Comparison of ENCODE assay signal across 2 cellular contexts in the genomic region with DNA sequence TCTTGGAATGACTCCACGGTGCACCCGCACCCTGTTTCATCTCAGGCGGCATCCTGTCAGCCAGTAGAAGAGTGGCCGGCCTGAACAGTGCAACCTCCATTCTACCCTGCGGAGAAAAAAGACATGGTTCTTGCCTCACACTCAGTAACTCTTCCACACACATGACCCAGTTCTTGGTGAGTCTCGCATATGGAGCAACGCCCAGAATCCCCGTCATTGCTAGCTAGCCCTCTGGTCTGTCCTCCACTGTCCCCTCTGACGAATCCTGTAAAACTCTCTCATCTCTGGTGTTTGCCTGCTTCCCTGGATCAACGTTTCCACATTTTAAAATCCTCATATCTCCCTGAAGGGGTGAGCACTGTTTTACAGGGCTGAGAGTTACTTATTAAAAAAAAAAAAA.
TF ChIP-seq lines count a peak whose summit lies in the region.

No MANE protein-coding gene starts in this region.

TF ChIP-seq in GM23338, 12 proteins besides CTCF, POLR2A, EP300 and RAD21:
- no peak for TF ChIP-seq POLR2AphosphoS5 (IDR thresholded peaks at IDR 0.05; ENCODE audit: low read depth)
- no peak for TF ChIP-seq EZH2phosphoT487 (IDR thresholded peaks at IDR 0.05; ENCODE audit: unreplicated experiment)
- TF ChIP-seq ZNF331 (CRISPR knock-in tag; IDR thresholded peaks at IDR 0.05; ENCODE audit: low read depth), result no peak
- TF ChIP-seq, protein P1, sequence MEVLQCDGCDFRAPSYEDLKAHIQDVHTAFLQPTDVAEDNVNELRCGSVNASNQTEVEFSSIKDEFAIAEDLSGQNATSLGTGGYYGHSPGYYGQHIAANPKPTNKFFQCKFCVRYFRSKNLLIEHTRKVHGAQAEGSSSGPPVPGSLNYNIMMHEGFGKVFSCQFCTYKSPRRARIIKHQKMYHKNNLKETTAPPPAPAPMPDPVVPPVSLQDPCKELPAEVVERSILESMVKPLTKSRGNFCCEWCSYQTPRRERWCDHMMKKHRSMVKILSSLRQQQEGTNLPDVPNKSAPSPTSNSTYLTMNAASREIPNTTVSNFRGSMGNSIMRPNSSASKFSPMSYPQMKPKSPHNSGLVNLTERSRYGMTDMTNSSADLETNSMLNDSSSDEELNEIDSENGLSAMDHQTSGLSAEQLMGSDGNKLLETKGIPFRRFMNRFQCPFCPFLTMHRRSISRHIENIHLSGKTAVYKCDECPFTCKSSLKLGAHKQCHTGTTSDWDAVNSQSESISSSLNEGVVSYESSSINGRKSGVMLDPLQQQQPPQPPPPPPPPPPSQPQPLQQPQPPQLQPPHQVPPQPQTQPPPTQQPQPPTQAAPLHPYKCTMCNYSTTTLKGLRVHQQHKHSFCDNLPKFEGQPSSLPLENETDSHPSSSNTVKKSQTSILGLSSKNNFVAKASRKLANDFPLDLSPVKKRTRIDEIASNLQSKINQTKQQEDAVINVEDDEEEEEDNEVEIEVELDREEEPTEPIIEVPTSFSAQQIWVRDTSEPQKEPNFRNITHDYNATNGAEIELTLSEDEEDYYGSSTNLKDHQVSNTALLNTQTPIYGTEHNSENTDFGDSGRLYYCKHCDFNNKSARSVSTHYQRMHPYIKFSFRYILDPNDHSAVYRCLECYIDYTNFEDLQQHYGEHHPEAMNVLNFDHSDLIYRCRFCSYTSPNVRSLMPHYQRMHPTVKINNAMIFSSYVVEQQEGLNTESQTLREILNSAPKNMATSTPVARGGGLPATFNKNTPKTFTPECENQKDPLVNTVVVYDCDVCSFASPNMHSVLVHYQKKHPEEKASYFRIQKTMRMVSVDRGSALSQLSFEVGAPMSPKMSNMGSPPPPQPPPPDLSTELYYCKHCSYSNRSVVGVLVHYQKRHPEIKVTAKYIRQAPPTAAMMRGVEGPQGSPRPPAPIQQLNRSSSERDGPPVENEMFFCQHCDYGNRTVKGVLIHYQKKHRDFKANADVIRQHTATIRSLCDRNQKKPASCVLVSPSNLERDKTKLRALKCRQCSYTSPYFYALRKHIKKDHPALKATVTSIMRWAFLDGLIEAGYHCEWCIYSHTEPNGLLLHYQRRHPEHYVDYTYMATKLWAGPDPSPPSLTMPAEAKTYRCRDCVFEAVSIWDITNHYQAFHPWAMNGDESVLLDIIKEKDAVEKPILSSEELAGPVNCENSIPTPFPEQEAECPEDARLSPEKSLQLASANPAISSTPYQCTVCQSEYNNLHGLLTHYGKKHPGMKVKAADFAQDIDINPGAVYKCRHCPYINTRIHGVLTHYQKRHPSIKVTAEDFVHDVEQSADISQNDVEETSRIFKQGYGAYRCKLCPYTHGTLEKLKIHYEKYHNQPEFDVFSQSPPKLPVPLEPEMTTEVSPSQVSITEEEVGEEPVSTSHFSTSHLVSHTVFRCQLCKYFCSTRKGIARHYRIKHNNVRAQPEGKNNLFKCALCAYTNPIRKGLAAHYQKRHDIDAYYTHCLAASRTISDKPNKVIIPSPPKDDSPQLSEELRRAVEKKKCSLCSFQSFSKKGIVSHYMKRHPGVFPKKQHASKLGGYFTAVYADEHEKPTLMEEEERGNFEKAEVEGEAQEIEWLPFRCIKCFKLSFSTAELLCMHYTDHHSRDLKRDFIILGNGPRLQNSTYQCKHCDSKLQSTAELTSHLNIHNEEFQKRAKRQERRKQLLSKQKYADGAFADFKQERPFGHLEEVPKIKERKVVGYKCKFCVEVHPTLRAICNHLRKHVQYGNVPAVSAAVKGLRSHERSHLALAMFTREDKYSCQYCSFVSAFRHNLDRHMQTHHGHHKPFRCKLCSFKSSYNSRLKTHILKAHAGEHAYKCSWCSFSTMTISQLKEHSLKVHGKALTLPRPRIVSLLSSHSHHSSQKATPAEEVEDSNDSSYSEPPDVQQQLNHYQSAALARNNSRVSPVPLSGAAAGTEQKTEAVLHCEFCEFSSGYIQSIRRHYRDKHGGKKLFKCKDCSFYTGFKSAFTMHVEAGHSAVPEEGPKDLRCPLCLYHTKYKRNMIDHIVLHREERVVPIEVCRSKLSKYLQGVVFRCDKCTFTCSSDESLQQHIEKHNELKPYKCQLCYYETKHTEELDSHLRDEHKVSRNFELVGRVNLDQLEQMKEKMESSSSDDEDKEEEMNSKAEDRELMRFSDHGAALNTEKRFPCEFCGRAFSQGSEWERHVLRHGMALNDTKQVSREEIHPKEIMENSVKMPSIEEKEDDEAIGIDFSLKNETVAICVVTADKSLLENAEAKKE (CRISPR knock-in tag; IDR thresholded peaks at IDR 0.05), result no peak
- TF ChIP-seq, protein P2, sequence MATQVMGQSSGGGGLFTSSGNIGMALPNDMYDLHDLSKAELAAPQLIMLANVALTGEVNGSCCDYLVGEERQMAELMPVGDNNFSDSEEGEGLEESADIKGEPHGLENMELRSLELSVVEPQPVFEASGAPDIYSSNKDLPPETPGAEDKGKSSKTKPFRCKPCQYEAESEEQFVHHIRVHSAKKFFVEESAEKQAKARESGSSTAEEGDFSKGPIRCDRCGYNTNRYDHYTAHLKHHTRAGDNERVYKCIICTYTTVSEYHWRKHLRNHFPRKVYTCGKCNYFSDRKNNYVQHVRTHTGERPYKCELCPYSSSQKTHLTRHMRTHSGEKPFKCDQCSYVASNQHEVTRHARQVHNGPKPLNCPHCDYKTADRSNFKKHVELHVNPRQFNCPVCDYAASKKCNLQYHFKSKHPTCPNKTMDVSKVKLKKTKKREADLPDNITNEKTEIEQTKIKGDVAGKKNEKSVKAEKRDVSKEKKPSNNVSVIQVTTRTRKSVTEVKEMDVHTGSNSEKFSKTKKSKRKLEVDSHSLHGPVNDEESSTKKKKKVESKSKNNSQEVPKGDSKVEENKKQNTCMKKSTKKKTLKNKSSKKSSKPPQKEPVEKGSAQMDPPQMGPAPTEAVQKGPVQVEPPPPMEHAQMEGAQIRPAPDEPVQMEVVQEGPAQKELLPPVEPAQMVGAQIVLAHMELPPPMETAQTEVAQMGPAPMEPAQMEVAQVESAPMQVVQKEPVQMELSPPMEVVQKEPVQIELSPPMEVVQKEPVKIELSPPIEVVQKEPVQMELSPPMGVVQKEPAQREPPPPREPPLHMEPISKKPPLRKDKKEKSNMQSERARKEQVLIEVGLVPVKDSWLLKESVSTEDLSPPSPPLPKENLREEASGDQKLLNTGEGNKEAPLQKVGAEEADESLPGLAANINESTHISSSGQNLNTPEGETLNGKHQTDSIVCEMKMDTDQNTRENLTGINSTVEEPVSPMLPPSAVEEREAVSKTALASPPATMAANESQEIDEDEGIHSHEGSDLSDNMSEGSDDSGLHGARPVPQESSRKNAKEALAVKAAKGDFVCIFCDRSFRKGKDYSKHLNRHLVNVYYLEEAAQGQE (IDR thresholded peaks at IDR 0.05; ENCODE audit: unreplicated experiment), result no peak
- TF ChIP-seq STAT1 (IDR thresholded peaks at IDR 0.05; ENCODE audit: unreplicated experiment), result no peak
- no peak for TF ChIP-seq NANOG (IDR thresholded peaks at IDR 0.05; ENCODE audit: borderline replicate concordance)
TF ChIP-seq in GM23338: peak in this region for 0.

TF ChIP-seq in K562, 482 proteins besides CTCF, POLR2A, EP300 and RAD21:
- TF ChIP-seq ZNF57 (CRISPR knock-in tag; IDR thresholded peaks at IDR 0.05) (no peak), MYNN (IDR thresholded peaks at IDR 0.05) (no peak), MYNN (CRISPR knock-in tag; IDR thresholded peaks at IDR 0.05) (no peak), RCOR1 (IDR thresholded peaks at IDR 0.05; ENCODE audit: borderline replicate concordance in 1 of 2, low read depth in 2 of 2, low read length in 2 of 2) (no peak), ZNF175 (CRISPR knock-in tag; IDR thresholded peaks at IDR 0.05; ENCODE audit: low read depth) (no peak), ARHGAP35 (IDR thresholded peaks at IDR 0.05; ENCODE audit: partially characterized antibody) (no peak), EP400 (IDR thresholded peaks at IDR 0.05) (no peak), ATF7 (IDR thresholded peaks at IDR 0.05) (no peak), HNRNPL (IDR thresholded peaks at IDR 0.05; ENCODE audit: low read depth, low read length) (no peak), NBN (IDR thresholded peaks at IDR 0.05; ENCODE audit: low read depth) (no peak), FIP1L1 (IDR thresholded peaks at IDR 0.05; ENCODE audit: low read depth, low read length, poor library complexity, severe bottlenecking) (no peak), ZNF584 (CRISPR knock-in tag; IDR thresholded peaks at IDR 0.05; ENCODE audit: low read depth) (no peak), HEY1 (CRISPR knock-in tag; IDR thresholded peaks at IDR 0.05; ENCODE audit: borderline replicate concordance) (no peak), RBM22 (IDR thresholded peaks at IDR 0.05; ENCODE audit: low read depth, low read length, poor library complexity, severe bottlenecking) (no peak), ESRRB (CRISPR knock-in tag; IDR thresholded peaks at IDR 0.05; ENCODE audit: borderline replicate concordance) (no peak), PML (IDR thresholded peaks at IDR 0.05; ENCODE audit: low read length) (no peak)
- TF ChIP-seq, protein P3, sequence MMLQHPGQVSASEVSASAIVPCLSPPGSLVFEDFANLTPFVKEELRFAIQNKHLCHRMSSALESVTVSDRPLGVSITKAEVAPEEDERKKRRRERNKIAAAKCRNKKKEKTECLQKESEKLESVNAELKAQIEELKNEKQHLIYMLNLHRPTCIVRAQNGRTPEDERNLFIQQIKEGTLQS (IDR thresholded peaks at IDR 0.05), result no peak
- TF ChIP-seq, protein P3 (CRISPR knock-in tag; conservative IDR thresholded peaks at IDR 0.05), result no peak
- TF ChIP-seq, protein P4, sequence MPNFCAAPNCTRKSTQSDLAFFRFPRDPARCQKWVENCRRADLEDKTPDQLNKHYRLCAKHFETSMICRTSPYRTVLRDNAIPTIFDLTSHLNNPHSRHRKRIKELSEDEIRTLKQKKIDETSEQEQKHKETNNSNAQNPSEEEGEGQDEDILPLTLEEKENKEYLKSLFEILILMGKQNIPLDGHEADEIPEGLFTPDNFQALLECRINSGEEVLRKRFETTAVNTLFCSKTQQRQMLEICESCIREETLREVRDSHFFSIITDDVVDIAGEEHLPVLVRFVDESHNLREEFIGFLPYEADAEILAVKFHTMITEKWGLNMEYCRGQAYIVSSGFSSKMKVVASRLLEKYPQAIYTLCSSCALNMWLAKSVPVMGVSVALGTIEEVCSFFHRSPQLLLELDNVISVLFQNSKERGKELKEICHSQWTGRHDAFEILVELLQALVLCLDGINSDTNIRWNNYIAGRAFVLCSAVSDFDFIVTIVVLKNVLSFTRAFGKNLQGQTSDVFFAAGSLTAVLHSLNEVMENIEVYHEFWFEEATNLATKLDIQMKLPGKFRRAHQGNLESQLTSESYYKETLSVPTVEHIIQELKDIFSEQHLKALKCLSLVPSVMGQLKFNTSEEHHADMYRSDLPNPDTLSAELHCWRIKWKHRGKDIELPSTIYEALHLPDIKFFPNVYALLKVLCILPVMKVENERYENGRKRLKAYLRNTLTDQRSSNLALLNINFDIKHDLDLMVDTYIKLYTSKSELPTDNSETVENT (CRISPR knock-in tag; IDR thresholded peaks at IDR 0.05), result no peak
- TF ChIP-seq, protein P5, sequence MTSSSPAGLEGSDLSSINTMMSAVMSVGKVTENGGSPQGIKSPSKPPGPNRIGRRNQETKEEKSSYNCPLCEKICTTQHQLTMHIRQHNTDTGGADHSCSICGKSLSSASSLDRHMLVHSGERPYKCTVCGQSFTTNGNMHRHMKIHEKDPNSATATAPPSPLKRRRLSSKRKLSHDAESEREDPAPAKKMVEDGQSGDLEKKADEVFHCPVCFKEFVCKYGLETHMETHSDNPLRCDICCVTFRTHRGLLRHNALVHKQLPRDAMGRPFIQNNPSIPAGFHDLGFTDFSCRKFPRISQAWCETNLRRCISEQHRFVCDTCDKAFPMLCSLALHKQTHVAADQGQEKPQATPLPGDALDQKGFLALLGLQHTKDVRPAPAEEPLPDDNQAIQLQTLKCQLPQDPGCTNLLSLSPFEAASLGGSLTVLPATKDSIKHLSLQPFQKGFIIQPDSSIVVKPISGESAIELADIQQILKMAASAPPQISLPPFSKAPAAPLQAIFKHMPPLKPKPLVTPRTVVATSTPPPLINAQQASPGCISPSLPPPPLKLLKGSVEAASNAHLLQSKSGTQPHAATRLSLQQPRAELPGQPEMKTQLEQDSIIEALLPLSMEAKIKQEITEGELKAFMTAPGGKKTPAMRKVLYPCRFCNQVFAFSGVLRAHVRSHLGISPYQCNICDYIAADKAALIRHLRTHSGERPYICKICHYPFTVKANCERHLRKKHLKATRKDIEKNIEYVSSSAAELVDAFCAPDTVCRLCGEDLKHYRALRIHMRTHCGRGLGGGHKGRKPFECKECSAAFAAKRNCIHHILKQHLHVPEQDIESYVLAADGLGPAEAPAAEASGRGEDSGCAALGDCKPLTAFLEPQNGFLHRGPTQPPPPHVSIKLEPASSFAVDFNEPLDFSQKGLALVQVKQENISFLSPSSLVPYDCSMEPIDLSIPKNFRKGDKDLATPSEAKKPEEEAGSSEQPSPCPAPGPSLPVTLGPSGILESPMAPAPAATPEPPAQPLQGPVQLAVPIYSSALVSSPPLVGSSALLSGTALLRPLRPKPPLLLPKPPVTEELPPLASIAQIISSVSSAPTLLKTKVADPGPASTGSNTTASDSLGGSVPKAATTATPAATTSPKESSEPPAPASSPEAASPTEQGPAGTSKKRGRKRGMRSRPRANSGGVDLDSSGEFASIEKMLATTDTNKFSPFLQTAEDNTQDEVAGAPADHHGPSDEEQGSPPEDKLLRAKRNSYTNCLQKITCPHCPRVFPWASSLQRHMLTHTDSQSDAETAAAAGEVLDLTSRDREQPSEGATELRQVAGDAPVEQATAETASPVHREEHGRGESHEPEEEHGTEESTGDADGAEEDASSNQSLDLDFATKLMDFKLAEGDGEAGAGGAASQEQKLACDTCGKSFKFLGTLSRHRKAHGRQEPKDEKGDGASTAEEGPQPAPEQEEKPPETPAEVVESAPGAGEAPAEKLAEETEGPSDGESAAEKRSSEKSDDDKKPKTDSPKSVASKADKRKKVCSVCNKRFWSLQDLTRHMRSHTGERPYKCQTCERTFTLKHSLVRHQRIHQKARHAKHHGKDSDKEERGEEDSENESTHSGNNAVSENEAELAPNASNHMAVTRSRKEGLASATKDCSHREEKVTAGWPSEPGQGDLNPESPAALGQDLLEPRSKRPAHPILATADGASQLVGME (CRISPR knock-in tag; IDR thresholded peaks at IDR 0.05), result no peak
- TF ChIP-seq, protein P6, sequence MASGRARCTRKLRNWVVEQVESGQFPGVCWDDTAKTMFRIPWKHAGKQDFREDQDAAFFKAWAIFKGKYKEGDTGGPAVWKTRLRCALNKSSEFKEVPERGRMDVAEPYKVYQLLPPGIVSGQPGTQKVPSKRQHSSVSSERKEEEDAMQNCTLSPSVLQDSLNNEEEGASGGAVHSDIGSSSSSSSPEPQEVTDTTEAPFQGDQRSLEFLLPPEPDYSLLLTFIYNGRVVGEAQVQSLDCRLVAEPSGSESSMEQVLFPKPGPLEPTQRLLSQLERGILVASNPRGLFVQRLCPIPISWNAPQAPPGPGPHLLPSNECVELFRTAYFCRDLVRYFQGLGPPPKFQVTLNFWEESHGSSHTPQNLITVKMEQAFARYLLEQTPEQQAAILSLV (tag; IDR thresholded peaks at IDR 0.05), result no peak
TF ChIP-seq in K562: peak in this region for 0.
